8 cellular contexts compared by ENCODE assay signal in the genomic region with DNA sequence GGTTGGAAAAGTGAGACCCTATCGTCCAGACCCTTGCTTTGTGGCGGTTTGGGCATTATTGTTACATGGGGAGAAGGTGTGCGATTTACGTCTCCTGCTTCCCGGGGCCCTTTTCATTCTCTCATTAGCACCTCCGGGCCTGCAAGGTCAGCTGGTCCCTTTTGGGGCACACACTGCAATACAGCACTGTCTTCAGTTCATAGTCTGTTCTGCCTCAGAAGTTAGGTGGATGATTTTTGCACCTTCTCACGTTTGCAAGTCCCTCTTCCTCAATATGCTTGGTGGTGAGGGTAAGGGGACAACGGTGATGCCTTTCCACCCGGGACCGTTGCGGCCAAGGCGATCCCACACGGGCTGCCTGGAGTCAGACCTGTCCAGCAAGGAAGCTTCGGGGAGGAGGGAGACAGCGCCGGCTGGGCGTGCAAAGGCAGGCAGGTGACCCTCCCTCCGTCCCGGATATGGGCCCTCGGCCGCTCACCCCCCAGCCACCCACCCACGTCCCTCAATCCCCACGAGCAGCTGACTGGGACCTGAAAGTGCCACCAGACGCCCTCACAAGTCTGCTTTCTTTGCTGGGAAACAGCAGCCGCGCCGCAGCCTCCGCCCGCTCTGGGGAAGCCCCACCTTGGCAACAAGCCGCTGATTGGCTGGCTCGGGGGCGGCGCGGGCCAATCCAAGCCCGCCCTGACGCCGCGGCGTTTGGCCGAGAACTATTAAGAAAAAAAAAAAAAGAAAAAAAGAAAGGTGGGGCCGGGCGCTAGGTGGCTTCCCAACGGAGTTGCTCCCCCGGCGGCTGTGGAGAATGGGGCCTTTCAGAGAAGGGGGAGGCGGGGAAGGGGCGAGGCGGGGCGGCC. TPM values are rescaled to one million over a fixed set of nuclear protein-coding genes. Genes with fewer than 3 reads are reported as not detected.
A peak's percentile ranks its signal among the peaks of the same experiment; 100 is the strongest.
DNase-seq lines count a peak whose midpoint lies in the region; ATAC-seq and TF ChIP-seq lines count a peak whose summit lies in the region.

No MANE protein-coding gene starts in this region.

- peak overlapping the region; percentile 92 to 99 (median 97) for H3K27ac ChIP-seq in spleen

- no peaks in the 10 kb centered on the region for H3K27me3 ChIP-seq in spleen (replicated peaks in 1 of 7)

- H3K27me3 Mint-ChIP-seq in immature natural killer cell (ENCODE audit: low read depth in 3 of 3), result peaks cover 10 to 26% (median 14%) of the 10 kb centered on the region in 3 donors

- H3K36me3 Mint-ChIP-seq in immature natural killer cell, result no peaks in the 10 kb centered on the region

- peaks cover 67 to 70% of the 10 kb centered on the region in 2 donors for H3K4me1 Mint-ChIP-seq in immature natural killer cell

- DNase-seq in ACHN, result peak; percentile 91
- DNase-seq in NCI-H2196 treated with DMSO at 0.1 percent for 48 hours (lab: John Stamatoyannopoulos, UW; ENCODE audit: unreplicated experiment), result peak; percentile 89
- DNase-seq in cardiac fibroblast (ENCODE audit: low read depth in 2 of 2), result peak; percentile 86 to 90
- peak; percentile 95 to 96 (median 95) for DNase-seq in immature natural killer cell
- peak; percentile 98 for DNase-seq in spleen

- peaks cover 39 to 70% (median 62%) of the 10 kb centered on the region in 6 donors for H3K4me1 ChIP-seq in spleen

- H3K4me3 Mint-ChIP-seq in immature natural killer cell, result peak overlapping the region; percentile 76 to 89 (median 84)

- H3K9me3 ChIP-seq in spleen, result no peaks in the 10 kb centered on the region

- TF ChIP-seq CTCF in WI38 (IDR thresholded peaks at IDR 0.05; ENCODE audit: low read depth, low read length) (no peak), cardiac fibroblast (IDR thresholded peaks at IDR 0.05; ENCODE audit: low read depth, low read length) (no peak), spleen (IDR thresholded peaks at IDR 0.05 in 8 of 11, conservative IDR thresholded peaks at IDR 0.05 in 3 of 11) (no peak)

- peak in 1 of 3 donors; percentile 64 for TF ChIP-seq POLR2A in spleen (IDR thresholded peaks at IDR 0.05)

- no peaks in the 10 kb centered on the region for H3K36me3 ChIP-seq in spleen

- peak overlapping the region; percentile 52 for H3K4me3 ChIP-seq in WI38 (ENCODE audit: low read depth, low read length)
- H3K4me3 ChIP-seq in cardiac fibroblast (replicated peaks in 1 of 2; ENCODE audit: low read depth in 2 of 2, low read length in 2 of 2), result peak overlapping the region; percentile 47 to 58
- H3K4me3 ChIP-seq in spleen, result peak overlapping the region; percentile 26 to 69 (median 43)

- peak; percentile 66 for ATAC-seq in GM18907 (IDR thresholded peaks at IDR 0.05; ENCODE audit: unreplicated experiment)
- peak; percentile 59 for ATAC-seq in HG03139 (IDR thresholded peaks at IDR 0.05; ENCODE audit: unreplicated experiment)

- no peaks in the 10 kb centered on the region for H3K9me3 Mint-ChIP-seq in immature natural killer cell

- 4 to 5% (median 5%) methylated on average over 36 to 49 of the region's 49 CpGs for WGBS in spleen, 5 donors

- H3K27ac Mint-ChIP-seq in immature natural killer cell, result peak overlapping the region; percentile 95 to 99 (median 97)

- in situ Hi-C loops in ACHN (cut with HindIII; ENCODE audit: low pct_ligation_motif_present, low pct_unique_long_range_greater_than_20kb, low sequenced_read_pairs), result no loop called here

- intact Hi-C loops in spleen (cut with DNase I; ENCODE audit: low total_unique reads), result no loop called here

RNA-seq across cellular contexts. Expression of a gene that starts 21.7 kb away (rescaled TPM):
- polyA plus RNA-seq in immature natural killer cell (100 to 1,000 TPM; 112 to 147 (median 127) TPM), spleen (10 to 100 TPM; 55.5 to 93.1 (median 69.3) TPM)
- 100 to 1,000 TPM; 104 to 186 (median 153) TPM for total RNA-seq in spleen

RNA-seq across cellular contexts. Expression of a gene that starts 23.9 kb away (rescaled TPM):
- not detected for polyA plus RNA-seq in immature natural killer cell
- 10 to 100 TPM; 11.6 to 30.0 (median 21.1) TPM for total RNA-seq in spleen
- polyA plus RNA-seq in spleen, result 1 to 10 TPM; 4.5 to 8.4 (median 4.9) TPM

Comparison
In these comparisons a context has a peak if more than half of its experiments do, and no peak if none do; other contexts are left out.
1. Peak in every context shown above with its lines: DNase-seq, ATAC-seq, H3K4me3 ChIP-seq and H3K27ac ChIP-seq.
2. RNA of a gene that starts 23.9 kb away (polyA plus RNA-seq): 4.5 to 8.4 TPM in spleen; not detected in immature natural killer cell; every median in the first group is over 4 times any median in the second.